Comparison of ENCODE assay signal across 12 cellular contexts in the genomic region with DNA sequence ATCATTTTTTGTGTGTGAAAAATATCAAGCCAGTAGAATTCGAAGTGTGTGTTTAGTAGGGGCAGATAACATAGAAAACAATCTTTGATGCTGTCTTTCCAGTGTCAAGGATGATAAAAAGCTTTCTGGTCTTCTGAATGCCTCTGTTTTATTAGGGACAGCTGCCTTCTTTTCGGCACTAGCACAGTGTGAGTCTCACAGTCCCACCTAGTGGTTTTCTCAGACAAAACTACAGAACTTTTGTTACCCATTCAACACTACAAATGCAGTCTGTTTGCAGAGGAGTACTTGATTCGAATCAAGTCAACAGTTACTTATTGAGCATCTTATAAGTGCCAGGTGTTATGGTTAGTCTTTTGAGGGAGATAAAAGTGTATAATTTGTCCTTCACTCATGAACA. TPM values are rescaled to one million over a fixed set of nuclear protein-coding genes. Genes with fewer than 3 reads are reported as not detected.
A peak's percentile ranks its signal among the peaks of the same experiment; 100 is the strongest.
DNase-seq lines count a peak whose midpoint lies in the region; ATAC-seq and TF ChIP-seq lines count a peak whose summit lies in the region.
"Had no signal": no experiment of that assay in that cellular context is flagged by ENCODE, and none has a peak within 500 bp of the region (broad histone marks: within the 10 kb centered on the region; RNA-seq: fewer than 3 reads in every experiment).

No MANE protein-coding gene starts in this region.

- ATAC-seq in activated naive CD8-positive, alpha-beta T cell treated with anti-CD3 and anti-CD28 coated beads, Interleukin-2, amount 50 U/mL, for 24 hours = no peak
- no peak for ATAC-seq in HG02884 (IDR thresholded peaks at IDR 0.05; ENCODE audit: unreplicated experiment)
- ATAC-seq: gastrocnemius medialis had no signal

- no peaks in the 10 kb centered on the region for H3K36me3 Mint-ChIP-seq in activated naive CD8-positive, alpha-beta T cell treated with anti-CD3 and anti-CD28 coated beads, Interleukin-2, amount 50 U/mL, for 24 hours (ENCODE audit: low read depth)

- TF ChIP-seq CTCF in VCaP (conservative IDR thresholded peaks at IDR 0.05) (peak; percentile 53), hepatocyte (IDR thresholded peaks at IDR 0.05; ENCODE audit: poor library complexity) (peak; percentile 28)

- H3K4me1 Mint-ChIP-seq in activated naive CD8-positive, alpha-beta T cell treated with anti-CD3 and anti-CD28 coated beads, Interleukin-2, amount 50 U/mL, for 24 hours = no peaks in the 10 kb centered on the region

- H3K9me2 ChIP-seq in hepatocyte (replicated peaks; ENCODE audit: insufficient read depth) = no peaks in the 10 kb centered on the region

- no peaks in the 10 kb centered on the region for H4K20me1 ChIP-seq in hepatocyte (ENCODE audit: insufficient read depth, poor library complexity, severe bottlenecking)

- no peaks in the 10 kb centered on the region for H3K27me3 ChIP-seq in hepatocyte
- H3K27me3 ChIP-seq: gastrocnemius medialis had no signal

- H3K27ac Mint-ChIP-seq in activated naive CD8-positive, alpha-beta T cell treated with anti-CD3 and anti-CD28 coated beads, Interleukin-2, amount 50 U/mL, for 24 hours = no peak overlapping the region

- no peaks in the 10 kb centered on the region for H3K4me1 ChIP-seq in hepatocyte (ENCODE audit: insufficient read depth)
- H3K4me1 ChIP-seq: gastrocnemius medialis had no signal

- H3K27me3 Mint-ChIP-seq in activated naive CD8-positive, alpha-beta T cell treated with anti-CD3 and anti-CD28 coated beads, Interleukin-2, amount 50 U/mL, for 24 hours = peaks cover 7% of the 10 kb centered on the region

- peak; percentile 47 for DNase-seq in AG20443 (ENCODE audit: low spot score)
- peak; percentile 26 for DNase-seq in HCEC 1CT
- peak; percentile 23 for DNase-seq in hepatocyte (ENCODE audit: low spot score)
- DNase-seq in activated naive CD8-positive, alpha-beta T cell treated with anti-CD3 and anti-CD28 coated beads, Interleukin-2, amount 50 U/mL, for 24 hours = no peak
- no peak for DNase-seq in NCI-H187 treated with DMSO at 0.1 percent for 48 hours (lab: John Stamatoyannopoulos, UW)
- DNase-seq in NCI-H748 (lab: John Stamatoyannopoulos, UW; ENCODE audit: unreplicated experiment) = no peak
- DNase-seq: activated CD4-positive, alpha-beta T cell treated with anti-CD3 and anti-CD28 coated beads, Interleukin-2, amount 50 U/mL, for 1 hour; gastrocnemius medialis; MM.1S; stimulated activated naive CD4-positive, alpha-beta T cell treated with Interleukin-2 at 50 U/mL for 16 hours had no signal

- H3K4me3 Mint-ChIP-seq in activated naive CD8-positive, alpha-beta T cell treated with anti-CD3 and anti-CD28 coated beads, Interleukin-2, amount 50 U/mL, for 24 hours = no peak overlapping the region

- H2AFZ ChIP-seq in hepatocyte = no peak overlapping the region

- no peaks in the 10 kb centered on the region for H3K9me3 ChIP-seq in hepatocyte (ENCODE audit: low read depth)
- H3K9me3 ChIP-seq: gastrocnemius medialis had no signal

- no peaks in the 10 kb centered on the region for H3K79me2 ChIP-seq in hepatocyte

- WGBS in hepatocyte (ENCODE audit: low lambda C conversion rate, missing lambda C conversion rate) = 37% methylated on average over 3 of the region's 3 CpGs

- H3K9me3 Mint-ChIP-seq in activated naive CD8-positive, alpha-beta T cell treated with anti-CD3 and anti-CD28 coated beads, Interleukin-2, amount 50 U/mL, for 24 hours = peaks cover 16% of the 10 kb centered on the region

- H3K27ac ChIP-seq in VCaP (peak overlapping the region; percentile 20; the same call in 1 of the 2 replicates), hepatocyte (no peak overlapping the region)
- H3K27ac ChIP-seq: gastrocnemius medialis had no signal

- no peak overlapping the region for H3K4me3 ChIP-seq in hepatocyte
- H3K4me3 ChIP-seq: gastrocnemius medialis had no signal

- no peak overlapping the region for H3K4me2 ChIP-seq in hepatocyte

- H3K36me3 ChIP-seq in hepatocyte (replicated peaks; ENCODE audit: insufficient read depth, low read depth) = no peaks in the 10 kb centered on the region
- H3K36me3 ChIP-seq: gastrocnemius medialis had no signal

RNA-seq across cellular contexts. Expression of gene MCOLN3, which starts 30.6 kb away (rescaled TPM):
- 12.4 and 16.4 TPM in 2 replicates for total RNA-seq in hepatocyte
- 13.6 and 13.9 TPM in 2 replicates for polyA plus RNA-seq in hepatocyte

Comparison
In these comparisons a context has a peak if more than half of its experiments do, and no peak if none do; other contexts are left out.
1. DNase-seq: peak in AG20443 (single experiment), HCEC 1CT (single experiment) and hepatocyte (single experiment); none in activated naive CD8-positive, alpha-beta T cell treated with anti-CD3 and anti-CD28 coated beads, Interleukin-2, amount 50 U/mL, for 24 hours (single experiment), NCI-H187 treated with DMSO at 0.1 percent for 48 hours (single experiment) and NCI-H748 (single experiment).